In genomic region chr1:226730826-226731225, GRCh38 we compare ENCODE assay signal across 13 cellular contexts. TPM values are rescaled to one million over a fixed set of nuclear protein-coding genes. Genes with fewer than 3 reads are reported as not detected.
DNase-seq lines count a peak whose midpoint lies in the region; ATAC-seq and TF ChIP-seq lines count a peak whose summit lies in the region.
"Had no signal": no experiment of that assay in that cellular context is flagged by ENCODE, and none has a peak within 500 bp of the region (broad histone marks: within the 10 kb centered on the region; RNA-seq: fewer than 3 reads in every experiment).

No MANE protein-coding gene starts in this region.

- no peak for TF ChIP-seq POLR2A in sigmoid colon (IDR thresholded peaks at IDR 0.05)

- no peak for ATAC-seq in GM21515 (IDR thresholded peaks at IDR 0.05; ENCODE audit: unreplicated experiment)
- ATAC-seq in GM18502 (IDR thresholded peaks at IDR 0.05; ENCODE audit: poor library complexity, unreplicated experiment), result no peak

- H3K36me3 ChIP-seq in DOHH2 (ENCODE audit: control insufficient read depth, low read length) (peaks cover 93% of the 10 kb centered on the region), Loucy (ENCODE audit: insufficient read depth, low read length) (peaks cover 17% of the 10 kb centered on the region; the same call in 1 of the 2 replicates), sigmoid colon (peaks cover 0 to 20% (median 3%) of the 10 kb centered on the region in 4 donors)

- H3K4me1 ChIP-seq in DOHH2 (ENCODE audit: control insufficient read depth, low read length), result peaks cover 98% of the 10 kb centered on the region
- H3K4me1 ChIP-seq in Loucy (ENCODE audit: insufficient read depth, low read length, poor library complexity, severe bottlenecking), result peaks cover 85% of the 10 kb centered on the region
- peaks cover 0 to 98% (median 88%) of the 10 kb centered on the region in 4 donors for H3K4me1 ChIP-seq in sigmoid colon

- no peaks in the 10 kb centered on the region for H3K9me2 ChIP-seq in DOHH2 (replicated peaks; ENCODE audit: control insufficient read depth, low read length)
- no peaks in the 10 kb centered on the region for H3K9me2 ChIP-seq in Loucy (replicated peaks; ENCODE audit: low read depth, low read length)

- H3F3A ChIP-seq in DOHH2 (ENCODE audit: control insufficient read depth, insufficient read depth) (peaks cover 27% of the 10 kb centered on the region), Loucy (ENCODE audit: low read depth) (0 out of 2 replicates have a peak, but pooled peaks cover 4% of the 10 kb centered on the region)

- intact Hi-C loops in sigmoid colon (cut with DNase I), result no loop called here

- H4K20me1 ChIP-seq in DOHH2 (ENCODE audit: control insufficient read depth, insufficient read depth, low read depth, low read length) (peaks cover 33% of the 10 kb centered on the region), Loucy (ENCODE audit: insufficient read depth, low read length, poor library complexity, severe bottlenecking) (peaks cover 86% of the 10 kb centered on the region)

- no peak overlapping the region for H2AFZ ChIP-seq in Loucy (ENCODE audit: low read length)

- WGBS in sigmoid colon, 2 donors, result 61 to 83% methylated on average over 3 of the region's 3 CpGs

- H3K27me3 ChIP-seq in DOHH2 (ENCODE audit: control insufficient read depth, low read length) (no peaks in the 10 kb centered on the region), Loucy (ENCODE audit: insufficient read depth, low read length, poor library complexity, severe bottlenecking) (no peaks in the 10 kb centered on the region), sigmoid colon (no peaks in the 10 kb centered on the region)

- H3K4me3 ChIP-seq in DOHH2 (ENCODE audit: low read length) (peak overlapping the region; percentile 96), Loucy (ENCODE audit: low read length, poor library complexity, severe bottlenecking) (peak overlapping the region; percentile 96), sigmoid colon (peak overlapping the region in 1 of 4 donors; percentile 13)

- no peak for TF ChIP-seq EP300 in sigmoid colon (IDR thresholded peaks at IDR 0.05)

- no peak for DNase-seq in caudate nucleus (lab: John Stamatoyannopoulos, UW)
- DNase-seq in sigmoid colon, result no peak
- no peak for DNase-seq in DMS 273 (lab: John Stamatoyannopoulos, UW; ENCODE audit: unreplicated experiment)
- DNase-seq: activated CD8-positive, alpha-beta memory T cell treated with anti-CD3 and anti-CD28 coated beads, Interleukin-2, amount 50 U/mL, for 4 hours; GF-D8; HCEC 1CT; kidney glomerular epithelial cell; NCI-H2029 treated with DMSO at 0.1 percent for 48 hours; NCI-H82 had no signal

- H3K27ac ChIP-seq in DOHH2 (ENCODE audit: low read depth, low read length) (peak overlapping the region; percentile 96), caudate nucleus (ENCODE audit: low read depth, low read length) (peak overlapping the region; percentile 55), sigmoid colon (peak overlapping the region; percentile 90 to 97 (median 94))

- no peaks in the 10 kb centered on the region for H3K9me3 ChIP-seq in DOHH2 (ENCODE audit: control insufficient read depth, insufficient read depth, low read length)
- H3K9me3 ChIP-seq in Loucy (ENCODE audit: insufficient read depth, low read depth, low read length), result no peaks in the 10 kb centered on the region
- no peaks in the 10 kb centered on the region for H3K9me3 ChIP-seq in sigmoid colon

- H3K4me2 ChIP-seq in DOHH2 (ENCODE audit: low read length), result peak overlapping the region; percentile 94
- H3K4me2 ChIP-seq in Loucy (ENCODE audit: low read depth, low read length, poor library complexity, severe bottlenecking), result peak overlapping the region; percentile 96

- H3K79me2 ChIP-seq in DOHH2 (ENCODE audit: control insufficient read depth, low read length) (peaks cover 100% of the 10 kb centered on the region), Loucy (ENCODE audit: insufficient read depth, low read length) (peaks cover 100% of the 10 kb centered on the region)

- H3K9ac ChIP-seq in Loucy (ENCODE audit: low read depth, low read length, poor library complexity, severe bottlenecking), result peak overlapping the region; percentile 62

- no peak for TF ChIP-seq CTCF in DOHH2 (IDR thresholded peaks at IDR 0.05; ENCODE audit: low read depth, low read length, poor library complexity, severe bottlenecking)
- TF ChIP-seq CTCF in Loucy (conservative IDR thresholded peaks at IDR 0.05; ENCODE audit: low read length), result no peak
- TF ChIP-seq CTCF in sigmoid colon (IDR thresholded peaks at IDR 0.05), result no peak

RNA-seq across cellular contexts. Expression of gene ITPKB, which starts 8.3 kb away (rescaled TPM):
- total RNA-seq in sigmoid colon, result 10 to 100 TPM; 52.4 to 80.9 (median 61.7) TPM
- polyA plus RNA-seq in sigmoid colon, result 10 to 100 TPM in 1 of 3 donors, 1 to 10 TPM in 2; 1.4 to 20.4 (median 4.2) TPM
